ENCODE assay signal across 4 cellular contexts in genomic region chr13:89686171-89686570, GRCh38.
"Had no signal": no experiment of that assay in that cellular context is flagged by ENCODE, and none has a peak within 500 bp of the region (broad histone marks: within the 10 kb centered on the region; RNA-seq: fewer than 3 reads in every experiment).

No MANE protein-coding gene starts in this region.

- DNase-seq: H9, HCEC 1CT, IMR-90 had no signal

- H3K4me3 ChIP-seq: GM23338 had no signal
